In genomic region chr1:44354840-44355581, GRCh38 we compare ENCODE assay signal across 8 cellular contexts. TPM values are rescaled to one million over a fixed set of nuclear protein-coding genes. Genes with fewer than 3 reads are reported as not detected.
DNase-seq lines count a peak whose midpoint lies in the region; ATAC-seq and TF ChIP-seq lines count a peak whose summit lies in the region.

Gene ERI3 (minus strand): TSS chr1:44355257. CDS start chr1:44355026, 231 bp downstream.

- H3K4me3 Mint-ChIP-seq in endothelial cell (ENCODE audit: unreplicated experiment) (peak within 1 kb of the TSS; percentile 93), mesothelial cell of epicardium (peak within 1 kb of the TSS; percentile 92)

- H3K9me3 Mint-ChIP-seq in endothelial cell (ENCODE audit: unreplicated experiment) (no peaks in the 10 kb centered on the region), mesothelial cell of epicardium (no peaks in the 10 kb centered on the region)

- H3K27me3 Mint-ChIP-seq in endothelial cell (ENCODE audit: unreplicated experiment) (peaks cover 6% of the 10 kb centered on the region), mesothelial cell of epicardium (ENCODE audit: low read depth) (no peaks in the 10 kb centered on the region)

- peaks cover 21% of the 10 kb centered on the region for H3K4me1 Mint-ChIP-seq in endothelial cell (ENCODE audit: unreplicated experiment)
- peaks cover 64% of the 10 kb centered on the region for H3K4me1 Mint-ChIP-seq in mesothelial cell of epicardium

- H3K4me1 ChIP-seq in OCI-LY3 (ENCODE audit: low read length) = peaks cover 16% of the 10 kb centered on the region

- TF ChIP-seq CTCF in OCI-LY3 (IDR thresholded peaks at IDR 0.05; ENCODE audit: low read depth, low read length) = no peak
- no peak for TF ChIP-seq CTCF in endothelial cell (IDR thresholded peaks at IDR 0.05; ENCODE audit: unreplicated experiment)
- no peak for TF ChIP-seq CTCF in mesothelial cell of epicardium (IDR thresholded peaks at IDR 0.05; ENCODE audit: unreplicated experiment)

- DNase-seq in D341Med (ENCODE audit: low spot score) (peak; percentile 99), HuH-7 (ENCODE audit: low spot score) (peak; percentile 98), endothelial cell (ENCODE audit: low spot score) (peak; percentile 96), mesothelial cell of epicardium (ENCODE audit: low spot score in 2 of 2, unreplicated experiment in 2 of 2) (peak; percentile 92 to 96)
- peak; percentile 96 for DNase-seq in activated CD8-positive, alpha-beta memory T cell treated with anti-CD3 and anti-CD28 coated beads, Interleukin-2, amount 50 U/mL, for 48 hours
- peak; percentile 94 to 95 for DNase-seq in stimulated activated CD8-positive, alpha-beta memory T cell treated with anti-CD3 and anti-CD28 coated beads, Interleukin-15, amount 100 ng/mL, for 48 hours (ENCODE audit: low read depth in 2 of 2)

- H2AFZ ChIP-seq in OCI-LY3 (ENCODE audit: low read depth, low read length) = peak within 1 kb of the TSS; percentile 95

- no peaks in the 10 kb centered on the region for H3K36me3 ChIP-seq in OCI-LY3 (replicated peaks; ENCODE audit: low read depth, low read length)

- no peaks in the 10 kb centered on the region for H3K27me3 ChIP-seq in OCI-LY3 (ENCODE audit: low read depth, low read length)

- peak; percentile 96 for ATAC-seq in GM21515 (IDR thresholded peaks at IDR 0.05; ENCODE audit: unreplicated experiment)

- no peaks in the 10 kb centered on the region for H4K20me1 ChIP-seq in OCI-LY3 (ENCODE audit: insufficient read depth, low read length)

- H3K36me3 Mint-ChIP-seq in endothelial cell (ENCODE audit: low read depth, unreplicated experiment) (no peaks in the 10 kb centered on the region), mesothelial cell of epicardium (no peaks in the 10 kb centered on the region)

- H3K9ac ChIP-seq in OCI-LY3 (ENCODE audit: low read length) = peak within 1 kb of the TSS; percentile 83

- H3K4me3 ChIP-seq in OCI-LY3 (ENCODE audit: low read length) = peak within 1 kb of the TSS; percentile 99

- no peak within 1 kb of the TSS for H3K27ac ChIP-seq in OCI-LY3 (ENCODE audit: low read length)

- H3K27ac Mint-ChIP-seq in endothelial cell (ENCODE audit: unreplicated experiment) = peak within 1 kb of the TSS; percentile 81
- H3K27ac Mint-ChIP-seq in mesothelial cell of epicardium = peak within 1 kb of the TSS; percentile 92

- H3K4me2 ChIP-seq in OCI-LY3 (ENCODE audit: low read length) = peak within 1 kb of the TSS; percentile 92

- H3K79me2 ChIP-seq in OCI-LY3 (ENCODE audit: low read length) = peaks cover 28% of the 10 kb centered on the region

- H3K9me3 ChIP-seq in OCI-LY3 (ENCODE audit: insufficient read depth, low read length) = no peaks in the 10 kb centered on the region

RNA-seq across cellular contexts. Expression of gene ERI3, which starts in this region (rescaled TPM):
- total RNA-seq in endothelial cell (ENCODE audit: unreplicated experiment) (42.6 TPM), mesothelial cell of epicardium (70.7 to 78.5 TPM (median 72.0 TPM) in 3 replicates)
